Comparison of ENCODE assay signal across 8 cellular contexts in the genomic region with DNA sequence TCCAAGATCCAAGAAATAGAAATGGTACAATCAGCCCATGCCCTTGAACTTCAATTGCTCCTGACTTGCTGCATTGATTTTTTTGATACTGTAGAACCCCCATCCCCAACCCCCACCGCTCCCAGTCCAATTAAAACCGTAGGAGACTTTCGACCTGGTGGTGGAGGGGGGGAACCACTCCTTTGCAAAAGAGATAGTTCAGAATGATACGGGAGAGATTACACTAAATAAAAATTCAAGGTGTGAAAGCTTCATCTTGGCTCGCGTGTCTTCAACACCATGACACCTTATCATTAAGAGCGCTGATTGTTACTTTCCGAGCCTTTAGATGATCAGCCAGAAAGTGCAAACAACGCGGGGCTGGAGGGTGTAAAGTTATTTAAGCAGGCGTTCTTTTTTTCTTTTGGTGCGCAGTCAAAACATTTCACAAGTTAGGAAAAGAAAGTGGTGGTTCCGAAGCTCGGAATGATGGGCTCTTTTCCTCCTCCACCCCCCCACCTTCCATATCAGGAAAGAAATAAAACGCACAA. TPM values are rescaled to one million over a fixed set of nuclear protein-coding genes. Genes with fewer than 3 reads are reported as not detected.
DNase-seq lines count a peak whose midpoint lies in the region; ATAC-seq and TF ChIP-seq lines count a peak whose summit lies in the region.

No MANE protein-coding gene starts in this region.

- H3K4me1 ChIP-seq in lower lobe of right lung (peaks cover 14% of the 10 kb centered on the region), suprapubic skin (peaks cover 44% of the 10 kb centered on the region)

- H3K36me3 Mint-ChIP-seq in MCF 10A (ENCODE audit: insufficient read depth, unreplicated experiment), result peaks cover 6% of the 10 kb centered on the region

- peak overlapping the region; percentile 84 for H3K4me3 Mint-ChIP-seq in MCF 10A (ENCODE audit: unreplicated experiment)

- no peak for ATAC-seq in lower lobe of right lung
- no peak for ATAC-seq in HG02840 (IDR thresholded peaks at IDR 0.05; ENCODE audit: low FRiP score, unreplicated experiment)

- H3K9me3 Mint-ChIP-seq in MCF 10A (ENCODE audit: unreplicated experiment), result no peaks in the 10 kb centered on the region

- CTCF ChIA-PET in MCF 10A (lab: Yijun Ruan, JAX), result interaction anchor here (0.5 to 14.6 kb wide), 15 partner anchors 13 to 1059 kb away, joined by 3 to 121 read pairs (median 4); no protein-coding TSS in a partner anchor

- no peaks in the 10 kb centered on the region for H3K27me3 Mint-ChIP-seq in MCF 10A (ENCODE audit: insufficient read depth, unreplicated experiment)

- peak overlapping the region; percentile 73 for H3K4me3 ChIP-seq in lower lobe of right lung
- H3K4me3 ChIP-seq in suprapubic skin, result peak overlapping the region; percentile 83

- H3K9me3 ChIP-seq in lower lobe of right lung (no peaks in the 10 kb centered on the region), suprapubic skin (no peaks in the 10 kb centered on the region)

- H3K27ac Mint-ChIP-seq in MCF 10A (ENCODE audit: low read depth, unreplicated experiment), result no peak overlapping the region

- TSS peak; percentile 35 for BruUV-seq in MCF 10A (replicated peaks; lab: Mats Ljungman, UMichigan)

- peaks cover 18% of the 10 kb centered on the region for H3K4me1 Mint-ChIP-seq in MCF 10A (ENCODE audit: insufficient read depth, unreplicated experiment)

- peak; percentile 46 for DNase-seq in NCI-H748 (lab: John Stamatoyannopoulos, UW; ENCODE audit: unreplicated experiment)
- DNase-seq in NCI-H748 treated with DMSO at 0.1 percent for 48 hours (lab: John Stamatoyannopoulos, UW), result no peak
- peak; percentile 29 for DNase-seq in MCF 10A (ENCODE audit: unreplicated experiment)
- DNase-seq in lower lobe of right lung, result no peak
- no peak for DNase-seq in suprapubic skin (ENCODE audit: low spot score in 2 of 2)
- DNase-seq in posterior cingulate gyrus, result no peak
- DNase-seq in NCI-H2029 treated with DMSO at 0.1 percent for 48 hours (lab: John Stamatoyannopoulos, UW), result no peak

- intact Hi-C loops in MCF 10A (cut with micrococcal nuclease), result loop anchor here (1.0 to 10.0 kb wide), 13 partner anchors 31 to 1019 kb away; no protein-coding TSS in a partner anchor
- intact Hi-C loops in lower lobe of right lung (cut with DNase I), result no loop called here
- intact Hi-C loops in posterior cingulate gyrus (cut with DNase I), result loop anchor here (5.0 to 10.0 kb wide), 4 partner anchors 61 to 957 kb away; partner anchors contain the start of gene RAD23B

- H3K36me3 ChIP-seq in lower lobe of right lung, result no peaks in the 10 kb centered on the region
- H3K36me3 ChIP-seq in suprapubic skin, result no peaks in the 10 kb centered on the region

- POLR2A ChIA-PET in MCF 10A (lab: Yijun Ruan, JAX), result interaction anchor here (0.6 to 18.0 kb wide), 20 partner anchors 8 to 309 kb away, joined by 3 to 710 read pairs (median 3); no protein-coding TSS in a partner anchor

- H3K27ac ChIP-seq in lower lobe of right lung (peak overlapping the region; percentile 6), suprapubic skin (peak overlapping the region; percentile 89)

- TF ChIP-seq POLR2A in suprapubic skin (IDR thresholded peaks at IDR 0.05), result no peak

- WGBS in suprapubic skin, result 1% methylated on average over 15 of the region's 15 CpGs

- TF ChIP-seq EP300 in suprapubic skin (IDR thresholded peaks at IDR 0.05), result no peak

- TF ChIP-seq CTCF in MCF 10A (IDR thresholded peaks at IDR 0.05; ENCODE audit: unreplicated experiment) (no peak), lower lobe of right lung (IDR thresholded peaks at IDR 0.05) (no peak), suprapubic skin (IDR thresholded peaks at IDR 0.05) (no peak)

- H3K27me3 ChIP-seq in lower lobe of right lung (ENCODE audit: low read depth), result no peaks in the 10 kb centered on the region
- H3K27me3 ChIP-seq in suprapubic skin, result peaks cover 7% of the 10 kb centered on the region

RNA-seq across cellular contexts. Expression of gene ZNF462, which starts 1.3 kb away (rescaled TPM):
- total RNA-seq in MCF 10A (2022) (45.7 and 47.2 TPM in 2 replicates), lower lobe of right lung (24.4 TPM), suprapubic skin (10 to 100 TPM; 16.4 to 35.2 (median 29.7) TPM)

Comparison
In these comparisons a context has a peak if more than half of its experiments do, and no peak if none do; other contexts are left out.
1. DNase-seq: peak in NCI-H748 (single experiment) and MCF 10A (single experiment); none in NCI-H748 treated with DMSO at 0.1 percent for 48 hours (single experiment), lower lobe of right lung (single experiment), suprapubic skin (0 of 2), posterior cingulate gyrus (0 of 10) and NCI-H2029 treated with DMSO at 0.1 percent for 48 hours (single experiment).